Comparison of ENCODE assay signal across 19 cellular contexts in the genomic region with DNA sequence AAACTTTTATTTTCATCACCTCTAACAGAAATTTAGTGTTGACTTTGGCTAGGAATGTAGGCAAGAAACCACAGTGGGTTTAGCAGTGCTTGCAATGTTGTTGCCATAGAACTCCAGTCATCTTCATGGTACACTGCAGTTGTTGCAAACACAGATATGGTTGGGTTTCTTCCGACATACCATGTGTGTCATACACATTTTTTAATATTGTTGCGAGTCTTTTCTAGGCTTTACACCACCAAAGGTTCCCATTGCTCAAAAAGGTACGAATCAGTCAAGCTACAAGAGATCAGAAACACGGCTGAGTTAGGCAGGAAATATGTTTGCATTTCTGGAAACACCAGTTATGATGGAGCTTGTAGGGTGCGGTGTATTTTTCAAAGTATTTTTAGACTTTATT.
DNase-seq lines count a peak whose midpoint lies in the region; FAIRE-seq and TF ChIP-seq lines count a peak whose summit lies in the region.
"Had no signal": no experiment of that assay in that cellular context is flagged by ENCODE, and none has a peak within 500 bp of the region (broad histone marks: within the 10 kb centered on the region; RNA-seq: fewer than 3 reads in every experiment).

No MANE protein-coding gene starts in this region.

- no peak overlapping the region for H3K4me3 Mint-ChIP-seq in activated T-helper 2 cell treated with anti-CD3 and anti-CD28 coated beads, Interferon-gamma antibody, Interleukin-2, Interleukin-4, amounts not matched to agents 10 μg/mL and 5 μg/mL and 100 μg/mL, durations not matched to agents 14 hours and 24 hours and 36 hours (ENCODE audit: low read depth)
- H3K4me3 Mint-ChIP-seq: endodermal cell; T-helper 2 cell treated with Interferon-gamma antibody and Interleukin-4, amounts not matched to agents 5 μg/mL and 100 μg/mL, for 36 hours had no signal

- no peak for FAIRE-seq in HTR-8/SVneo (lab: Jason Lieb, UNC)
- FAIRE-seq: frontal cortex had no signal

- H3K27me3 ChIP-seq in esophagus (ENCODE audit: control insufficient read depth in 1 of 2, insufficient read depth in 2 of 2, low read length in 2 of 2): no peaks in the 10 kb centered on the region
- H3K27me3 ChIP-seq in mucosa of rectum (ENCODE audit: control insufficient read depth in 2 of 2, insufficient read depth in 2 of 2, low read length in 2 of 2): no peaks in the 10 kb centered on the region
- no peaks in the 10 kb centered on the region for H3K27me3 ChIP-seq in tibial artery
- H3K27me3 ChIP-seq: left lung, upper lobe of left lung had no signal

- H3K4me1 ChIP-seq in esophagus (ENCODE audit: control insufficient read depth in 2 of 2, insufficient read depth in 2 of 2, low read length in 1 of 2): peaks cover 3 to 17% of the 10 kb centered on the region in 2 donors
- no peaks in the 10 kb centered on the region for H3K4me1 ChIP-seq in mucosa of rectum (ENCODE audit: control insufficient read depth in 2 of 2, insufficient read depth in 2 of 2, low read length in 2 of 2)
- H3K4me1 ChIP-seq in tibial artery: peaks cover 0 to 16% (median 3%) of the 10 kb centered on the region in 4 donors
- H3K4me1 ChIP-seq: left lung, upper lobe of left lung had no signal

- no peaks in the 10 kb centered on the region for H3K27me3 Mint-ChIP-seq in activated T-helper 2 cell treated with anti-CD3 and anti-CD28 coated beads, Interferon-gamma antibody, Interleukin-2, Interleukin-4, amounts not matched to agents 10 μg/mL and 5 μg/mL and 100 μg/mL, durations not matched to agents 14 hours and 24 hours and 36 hours (ENCODE audit: low read depth)

- TF ChIP-seq CTCF in tibial artery (IDR thresholded peaks at IDR 0.05): no peak

- H3K36me3 ChIP-seq in esophagus (ENCODE audit: control insufficient read depth in 2 of 2, insufficient read depth in 2 of 2, low read length in 1 of 2) (no peaks in the 10 kb centered on the region), mucosa of rectum (ENCODE audit: control insufficient read depth in 2 of 2, insufficient read depth in 2 of 2, low read length in 2 of 2) (no peaks in the 10 kb centered on the region), tibial artery (no peaks in the 10 kb centered on the region)
- H3K36me3 ChIP-seq: left lung, upper lobe of left lung had no signal

- H3K27ac ChIP-seq in esophagus (ENCODE audit: low read depth in 2 of 2, low read length in 1 of 2) (peak overlapping the region; percentile 34 to 67), mucosa of rectum (ENCODE audit: low read depth in 2 of 2, low read length in 2 of 2) (peak overlapping the region; percentile 17 to 62), tibial artery (no peak overlapping the region)
- H3K27ac ChIP-seq: left lung, PC-9, upper lobe of left lung had no signal

- DNase-seq in EH (ENCODE audit: low read depth) (peak; percentile 29), HTR-8/SVneo (ENCODE audit: insufficient read length, low spot score) (no peak), inferior parietal cortex (ENCODE audit: extremely low spot score) (no peak), tibial artery (no peak)
- no peak for DNase-seq in activated T-helper 2 cell treated with anti-CD3 and anti-CD28 coated beads, Interferon-gamma antibody, Interleukin-2, Interleukin-4, amounts not matched to agents 10 μg/mL and 5 μg/mL and 100 μg/mL, durations not matched to agents 14 hours and 24 hours and 36 hours (ENCODE audit: low spot score)
- DNase-seq in activated CD4-positive, alpha-beta T cell treated with anti-CD3 and anti-CD28 coated beads, Interleukin-2, amount 50 U/mL, for 4 hours: no peak
- DNase-seq: COR-L47; endodermal cell; left lung; NCI-H1048; NCI-H2081 treated with DMSO at 0.1 percent for 48 hours; NCI-H526; stimulated activated naive CD4-positive, alpha-beta T cell; upper lobe of left lung had no signal

- intact Hi-C loops in activated T-helper 2 cell treated with anti-CD3 and anti-CD28 coated beads, Interferon-gamma antibody, Interleukin-2, Interleukin-4, amounts not matched to agents 10 μg/mL and 5 μg/mL and 100 μg/mL, durations not matched to agents 14 hours and 24 hours and 36 hours (cut with micrococcal nuclease): no loop called here
- intact Hi-C loops in tibial artery (cut with DNase I; ENCODE audit: low total_unique reads): no loop called here

- no peak overlapping the region for H3K9ac ChIP-seq in mucosa of rectum (ENCODE audit: low read depth in 1 of 2, low read length in 2 of 2)

- H3K9me3 ChIP-seq in esophagus (ENCODE audit: control insufficient read depth in 2 of 2, insufficient read depth in 1 of 2, low read depth in 1 of 2, low read length in 1 of 2): no peaks in the 10 kb centered on the region
- H3K9me3 ChIP-seq in mucosa of rectum (ENCODE audit: control insufficient read depth in 2 of 2, low read length in 2 of 2): no peaks in the 10 kb centered on the region
- no peaks in the 10 kb centered on the region for H3K9me3 ChIP-seq in tibial artery
- H3K9me3 ChIP-seq: left lung, upper lobe of left lung had no signal

- peaks cover 28% of the 10 kb centered on the region for H3K4me1 Mint-ChIP-seq in activated T-helper 2 cell treated with anti-CD3 and anti-CD28 coated beads, Interferon-gamma antibody, Interleukin-2, Interleukin-4, amounts not matched to agents 10 μg/mL and 5 μg/mL and 100 μg/mL, durations not matched to agents 14 hours and 24 hours and 36 hours (ENCODE audit: low read depth)

- 52 to 66% methylated on average over 5 of the region's 5 CpGs for WGBS in esophagus, 2 donors

- peaks cover 3% of the 10 kb centered on the region for H3K36me3 Mint-ChIP-seq in activated T-helper 2 cell treated with anti-CD3 and anti-CD28 coated beads, Interferon-gamma antibody, Interleukin-2, Interleukin-4, amounts not matched to agents 10 μg/mL and 5 μg/mL and 100 μg/mL, durations not matched to agents 14 hours and 24 hours and 36 hours (ENCODE audit: low read depth)

- H3K4me3 ChIP-seq in esophagus (ENCODE audit: low read depth in 1 of 2, low read length in 2 of 2): no peak overlapping the region
- H3K4me3 ChIP-seq in mucosa of rectum (ENCODE audit: low read length in 2 of 2): no peak overlapping the region
- no peak overlapping the region for H3K4me3 ChIP-seq in tibial artery
- H3K4me3 ChIP-seq: left lung, PC-9, upper lobe of left lung had no signal

- peak overlapping the region; percentile 30 for H3K27ac Mint-ChIP-seq in activated T-helper 2 cell treated with anti-CD3 and anti-CD28 coated beads, Interferon-gamma antibody, Interleukin-2, Interleukin-4, amounts not matched to agents 10 μg/mL and 5 μg/mL and 100 μg/mL, durations not matched to agents 14 hours and 24 hours and 36 hours
- H3K27ac Mint-ChIP-seq: endodermal cell; T-helper 2 cell treated with Interferon-gamma antibody and Interleukin-4, amounts not matched to agents 5 μg/mL and 100 μg/mL, for 36 hours had no signal

- no peaks in the 10 kb centered on the region for H3K9me3 Mint-ChIP-seq in activated T-helper 2 cell treated with anti-CD3 and anti-CD28 coated beads, Interferon-gamma antibody, Interleukin-2, Interleukin-4, amounts not matched to agents 10 μg/mL and 5 μg/mL and 100 μg/mL, durations not matched to agents 14 hours and 24 hours and 36 hours
- H3K9me3 Mint-ChIP-seq: endodermal cell; T-helper 2 cell treated with Interferon-gamma antibody and Interleukin-4, amounts not matched to agents 5 μg/mL and 100 μg/mL, for 36 hours had no signal

Comparison
In these comparisons a context has a peak if more than half of its experiments do, and no peak if none do; other contexts are left out.
1. H3K27ac ChIP-seq: peak in esophagus (2 of 2) and mucosa of rectum (2 of 2); none in tibial artery (0 of 2).